ENCODE assay signal across 27 cellular contexts in the genomic region with DNA sequence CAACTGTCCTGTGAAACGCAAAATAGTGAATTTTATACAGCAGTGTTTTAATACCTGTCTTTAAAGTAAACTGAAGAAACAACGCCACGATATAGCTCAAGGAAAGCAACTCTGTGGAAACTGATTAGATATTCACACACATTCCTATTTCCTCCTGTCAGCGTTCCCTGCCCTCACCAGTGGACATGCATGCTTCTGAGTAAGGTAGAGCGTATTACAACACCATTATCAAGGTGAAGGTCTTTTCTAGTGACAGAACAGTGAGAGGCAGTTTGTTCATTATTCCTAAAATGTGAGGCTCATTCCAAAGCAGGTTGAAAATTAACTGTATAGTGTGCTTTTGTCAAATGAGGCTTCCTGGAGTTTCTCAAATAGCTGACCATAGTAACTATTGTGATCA.
"Had no signal": no experiment of that assay in that cellular context is flagged by ENCODE, and none has a peak within 500 bp of the region (broad histone marks: within the 10 kb centered on the region; RNA-seq: fewer than 3 reads in every experiment).

No MANE protein-coding gene starts in this region.

- H3K9me3 Mint-ChIP-seq: natural killer cell treated with Interleukin-12 subunit alpha and Interleukin-12 subunit beta and Interleukin-15 and Interleukin-18, amount 100 ng/mL, for 72 hours; stimulated activated memory B cell treated with anti-CD40 and anti-IgM and Interleukin-4, amounts not matched to agents 10 μg/mL and 1 μg/mL and 100 μg/mL, for 72 hours had no signal

- H3K36me3 ChIP-seq: brain microvascular endothelial cell, esophagus muscularis mucosa, lower lobe of right lung, stomach, thyroid gland, upper lobe of left lung, vagina had no signal

- ATAC-seq: activated CD4-positive, alpha-beta T cell treated with anti-CD3 and anti-CD28 coated beads for 36 hours; activated T-cell treated with anti-CD3 and anti-CD28 coated beads, Interleukin-2, amount 50 U/mL, for 72 hours; foreskin keratinocyte; left colon; lower lobe of right lung; natural killer cell treated with Interleukin-12 subunit alpha and Interleukin-12 subunit beta and Interleukin-15 and Interleukin-18, amount 100 ng/mL, for 72 hours; stimulated activated memory B cell treated with anti-CD40 and anti-IgM and Interleukin-4, amounts not matched to agents 10 μg/mL and 1 μg/mL and 100 μg/mL, for 72 hours had no signal

- H3K4me3 ChIP-seq: esophagus muscularis mucosa, lower lobe of right lung, smooth muscle cell, stomach, thyroid gland, upper lobe of left lung, vagina had no signal

- DNase-seq: activated CD4-positive, alpha-beta T cell treated with anti-CD3 and anti-CD28 coated beads for 36 hours; activated CD4-positive, CD25-positive, alpha-beta regulatory T cell; activated naive CD4-positive, alpha-beta T cell treated with Interleukin-2 at 50 U/mL for 16 hours; activated T-cell treated with anti-CD3 and anti-CD28 coated beads for 4 hours; activated T-cell treated with anti-CD3 and anti-CD28 coated beads, Interleukin-2, amount 50 U/mL, for 72 hours; aorta; brain microvascular endothelial cell; caudate nucleus; foreskin keratinocyte; left colon; lower lobe of right lung; mesenchymal stem cell; stimulated activated CD4-positive, alpha-beta T cell treated with anti-CD3 and anti-CD28 coated beads, Interleukin-1b, Interleukin-23, amount 100 ng/mL, for 48 hours; stimulated activated CD4-positive, alpha-beta T cell treated with anti-CD3 and anti-CD28 coated beads, Interleukin-4, amount 100 ng/mL, for 4 hours; stimulated activated CD8-positive, alpha-beta memory T cell treated with anti-CD3 and anti-CD28 coated beads, Interleukin-4, amount 100 ng/mL, for 48 hours; stomach; thyroid gland; upper lobe of left lung had no signal

- FAIRE-seq: endothelial cell of umbilical vein, islet of Langerhans had no signal

- H3K4me1 ChIP-seq: esophagus muscularis mucosa, foreskin keratinocyte, lower lobe of right lung, upper lobe of left lung, vagina had no signal

- H3K9me3 ChIP-seq: esophagus muscularis mucosa, lower lobe of right lung, stomach, thyroid gland, upper lobe of left lung, vagina had no signal

- H3K27me3 Mint-ChIP-seq: activated CD4-positive, alpha-beta T cell treated with anti-CD3 and anti-CD28 coated beads for 36 hours; activated naive CD8-positive, alpha-beta T cell; natural killer cell treated with Interleukin-12 subunit alpha and Interleukin-12 subunit beta and Interleukin-15 and Interleukin-18, amount 100 ng/mL, for 72 hours; progenitor cell of endocrine pancreas; stimulated activated memory B cell treated with anti-CD40 and anti-IgM and Interleukin-4, amounts not matched to agents 10 μg/mL and 1 μg/mL and 100 μg/mL, for 72 hours had no signal

- H3K4me1 Mint-ChIP-seq: activated CD4-positive, alpha-beta T cell treated with anti-CD3 and anti-CD28 coated beads for 36 hours had no signal

- H3K4me2 ChIP-seq: smooth muscle cell had no signal

- H3K27me3 ChIP-seq: brain microvascular endothelial cell, esophagus muscularis mucosa, foreskin keratinocyte, stomach, thyroid gland, upper lobe of left lung, vagina had no signal

- H3K27ac ChIP-seq: brain microvascular endothelial cell, esophagus muscularis mucosa, foreskin keratinocyte, lower lobe of right lung, stomach, thyroid gland, upper lobe of left lung, vagina had no signal

- H3K27ac Mint-ChIP-seq: activated CD4-positive, alpha-beta T cell treated with anti-CD3 and anti-CD28 coated beads for 36 hours; activated naive CD8-positive, alpha-beta T cell; activated T-cell treated with anti-CD3 and anti-CD28 coated beads, Interleukin-2, amount 50 U/mL, for 72 hours; natural killer cell treated with Interleukin-12 subunit alpha and Interleukin-12 subunit beta and Interleukin-15 and Interleukin-18, amount 100 ng/mL, for 72 hours; progenitor cell of endocrine pancreas; stimulated activated memory B cell treated with anti-CD40 and anti-IgM and Interleukin-4, amounts not matched to agents 10 μg/mL and 1 μg/mL and 100 μg/mL, for 72 hours had no signal

- H3K4me3 Mint-ChIP-seq: activated CD4-positive, alpha-beta T cell treated with anti-CD3 and anti-CD28 coated beads for 36 hours; activated naive CD8-positive, alpha-beta T cell; activated T-cell treated with anti-CD3 and anti-CD28 coated beads, Interleukin-2, amount 50 U/mL, for 72 hours; natural killer cell treated with Interleukin-12 subunit alpha and Interleukin-12 subunit beta and Interleukin-15 and Interleukin-18, amount 100 ng/mL, for 72 hours; stimulated activated memory B cell treated with anti-CD40 and anti-IgM and Interleukin-4, amounts not matched to agents 10 μg/mL and 1 μg/mL and 100 μg/mL, for 72 hours had no signal
